14 cellular contexts compared by ENCODE assay signal in the genomic region with DNA sequence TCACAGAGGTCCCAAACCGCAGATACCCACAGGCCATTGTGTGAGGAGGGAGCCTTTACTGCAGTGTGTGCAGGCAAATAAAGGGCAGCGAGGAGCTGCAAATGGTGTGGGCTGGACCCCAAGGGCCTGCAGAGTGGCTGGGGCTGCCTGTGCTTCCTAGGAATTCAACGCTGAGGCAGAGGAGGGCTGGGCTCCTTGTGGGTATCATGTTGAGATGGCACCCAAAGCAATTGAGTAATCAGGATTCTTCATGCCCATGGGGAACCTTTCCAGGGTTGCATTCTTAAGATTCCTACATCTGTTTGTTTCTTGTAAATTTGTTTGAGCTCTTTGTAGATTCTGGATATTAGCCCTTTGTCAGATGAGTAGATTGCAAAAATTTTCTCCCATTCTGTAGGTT.
DNase-seq lines count a peak whose midpoint lies in the region; ATAC-seq, FAIRE-seq and TF ChIP-seq lines count a peak whose summit lies in the region.
"Had no signal": no experiment of that assay in that cellular context is flagged by ENCODE, and none has a peak within 500 bp of the region (broad histone marks: within the 10 kb centered on the region; RNA-seq: fewer than 3 reads in every experiment).

No MANE protein-coding gene starts in this region.

- no peak overlapping the region for H3K4me2 ChIP-seq in SK-N-SH

- peak; percentile 91 for ATAC-seq in RWPE2 (ENCODE audit: low read depth)
- ATAC-seq in pancreas, result no peak
- ATAC-seq: CD8-positive, alpha-beta T cell; HepG2; right lobe of liver; Right ventricle myocardium inferior had no signal

- no peaks in the 10 kb centered on the region for H3F3A ChIP-seq in SK-N-SH (replicated peaks; ENCODE audit: insufficient read depth)

- H3K79me2 ChIP-seq in SK-N-SH (ENCODE audit: insufficient read depth), result no peaks in the 10 kb centered on the region

- no peaks in the 10 kb centered on the region for H3K27me3 ChIP-seq in RWPE2 (ENCODE audit: insufficient read depth, poor library complexity, severe bottlenecking)
- H3K27me3 ChIP-seq in SK-N-SH (ENCODE audit: insufficient read depth), result no peaks in the 10 kb centered on the region; the same call in 1 of the 2 replicates
- no peaks in the 10 kb centered on the region for H3K27me3 ChIP-seq in pancreas
- H3K27me3 ChIP-seq: right lobe of liver had no signal

- H2AFZ ChIP-seq in SK-N-SH (ENCODE audit: low read depth), result no peak overlapping the region

- CTCF ChIA-PET in SK-N-SH (lab: Yijun Ruan, JAX), result no interaction called here

- TF ChIP-seq EP300 in SK-N-SH (IDR thresholded peaks at IDR 0.05; ENCODE audit: borderline replicate concordance in 1 of 2, low read depth in 1 of 2, low read length in 1 of 2), result no peak

- H3K36me3 ChIP-seq in RWPE2 (ENCODE audit: low read depth) (no peaks in the 10 kb centered on the region), SK-N-SH (replicated peaks in 1 of 2; ENCODE audit: control insufficient read depth in 1 of 2, insufficient read depth in 2 of 2, low read length in 1 of 2) (no peaks in the 10 kb centered on the region), pancreas (no peaks in the 10 kb centered on the region)
- H3K36me3 ChIP-seq: right lobe of liver had no signal

- no peak overlapping the region for H3K27ac ChIP-seq in RWPE2 (ENCODE audit: poor library complexity, severe bottlenecking)
- no peak overlapping the region for H3K27ac ChIP-seq in SK-N-SH (ENCODE audit: low read depth in 2 of 2, low read length in 1 of 2)
- no peak overlapping the region for H3K27ac ChIP-seq in pancreas
- H3K27ac ChIP-seq: right lobe of liver had no signal

- no peak for TF ChIP-seq RAD21 in SK-N-SH (IDR thresholded peaks at IDR 0.05; ENCODE audit: low read length)

- no peaks in the 10 kb centered on the region for H4K20me1 ChIP-seq in SK-N-SH (ENCODE audit: insufficient read depth)

- peaks cover 9% of the 10 kb centered on the region for H3K4me1 ChIP-seq in RWPE2 (ENCODE audit: insufficient read depth, poor library complexity, severe bottlenecking)
- no peaks in the 10 kb centered on the region for H3K4me1 ChIP-seq in SK-N-SH (ENCODE audit: control insufficient read depth in 1 of 2, insufficient read depth in 2 of 2, low read depth in 1 of 2, low read length in 1 of 2)
- no peaks in the 10 kb centered on the region for H3K4me1 ChIP-seq in pancreas
- H3K4me1 ChIP-seq: right lobe of liver had no signal

- intact Hi-C loops in pancreas (cut with DNase I), result no loop called here

- 86% methylated on average over 3 of the region's 3 CpGs for WGBS in SK-N-SH (ENCODE audit: low lambda C conversion rate)
- 90 to 96% methylated on average over 3 of the region's 3 CpGs for WGBS in pancreas, 2 donors

- no peak overlapping the region for H3K9ac ChIP-seq in SK-N-SH

- H3K9me3 ChIP-seq in RWPE2 (ENCODE audit: severe bottlenecking), result peaks cover 2% of the 10 kb centered on the region
- H3K9me3 ChIP-seq in SK-N-SH, result no peaks in the 10 kb centered on the region
- H3K9me3 ChIP-seq in pancreas, result no peaks in the 10 kb centered on the region
- H3K9me3 ChIP-seq: right lobe of liver had no signal

- FAIRE-seq in pancreas (lab: Jason Lieb, UNC), result no peak
- FAIRE-seq: HepG2 had no signal

- DNase-seq in GM04504 (ENCODE audit: low read depth) (peak; percentile 47), RWPE2 (ENCODE audit: low spot score) (no peak), fibroblast of pulmonary artery (ENCODE audit: low read depth) (peak; percentile 49), retinal pigment epithelial cell (ENCODE audit: low read depth) (peak; percentile 74), activated T-cell treated with anti-CD3 and anti-CD28 coated beads for 4 hours (no peak), SK-N-SH (no peak), pancreas (no peak)
- no peak for DNase-seq in activated T-cell treated with anti-CD3 and anti-CD28 coated beads, Interleukin-2, amount 50 U/mL, for 48 hours
- DNase-seq: CD8-positive, alpha-beta T cell; naive B cell; NCI-H1436 treated with DMSO at 0.1 percent for 48 hours; right lobe of liver had no signal

- no peaks in the 10 kb centered on the region for H3K9me2 ChIP-seq in SK-N-SH

- no peak overlapping the region for H3K4me3 ChIP-seq in RWPE2 (ENCODE audit: severe bottlenecking)
- H3K4me3 ChIP-seq in fibroblast of pulmonary artery (replicated peaks; ENCODE audit: low read depth, low read length), result no peak overlapping the region
- no peak overlapping the region for H3K4me3 ChIP-seq in retinal pigment epithelial cell (ENCODE audit: low read length)
- no peak overlapping the region for H3K4me3 ChIP-seq in SK-N-SH (ENCODE audit: low read depth in 2 of 2, low read length in 1 of 2)
- H3K4me3 ChIP-seq in pancreas, result no peak overlapping the region
- H3K4me3 ChIP-seq: right lobe of liver had no signal

- TF ChIP-seq CTCF in RWPE2 (IDR thresholded peaks at IDR 0.05; ENCODE audit: poor library complexity, severe bottlenecking) (no peak), fibroblast of pulmonary artery (IDR thresholded peaks at IDR 0.05; ENCODE audit: low read length, missing control alignments) (no peak), retinal pigment epithelial cell (conservative IDR thresholded peaks at IDR 0.05; ENCODE audit: low read depth, low read length) (no peak), SK-N-SH (IDR thresholded peaks at IDR 0.05) (no peak), pancreas (IDR thresholded peaks at IDR 0.05) (no peak)

- POLR2A ChIA-PET in SK-N-SH (lab: Yijun Ruan, JAX), result no interaction called here

TF ChIP-seq in SK-N-SH, 30 proteins besides CTCF, POLR2A, EP300 and RAD21:
- TF ChIP-seq TEAD4 (IDR thresholded peaks at IDR 0.05; ENCODE audit: borderline replicate concordance, insufficient read depth), result no peak
- TF ChIP-seq GATA2 (CRISPR knock-in tag; IDR thresholded peaks at IDR 0.05), result no peak
- no peak for TF ChIP-seq RXRA (IDR thresholded peaks at IDR 0.05; ENCODE audit: borderline replicate concordance, low read depth)
- no peak for TF ChIP-seq SIN3A (IDR thresholded peaks at IDR 0.05; ENCODE audit: borderline replicate concordance, low read depth, low read length)
- TF ChIP-seq FOSL2 (IDR thresholded peaks at IDR 0.05; ENCODE audit: borderline replicate concordance, low read depth), result no peak
- TF ChIP-seq MAX (IDR thresholded peaks at IDR 0.05; ENCODE audit: low read depth), result no peak
- no peak for TF ChIP-seq REST (IDR thresholded peaks at IDR 0.05; ENCODE audit: low read depth, low read length)
- TF ChIP-seq JUND (IDR thresholded peaks at IDR 0.05), result no peak
- no peak for TF ChIP-seq RCOR1 (IDR thresholded peaks at IDR 0.05; ENCODE audit: low read length)
- TF ChIP-seq POLR2AphosphoS5 (IDR thresholded peaks at IDR 0.05; ENCODE audit: low read depth, low read length), result no peak
- no peak for TF ChIP-seq FOXM1 (IDR thresholded peaks at IDR 0.05; ENCODE audit: low read depth)
- TF ChIP-seq MXI1 (IDR thresholded peaks at IDR 0.05; ENCODE audit: low read depth, low read length), result no peak
- TF ChIP-seq, protein P1, sequence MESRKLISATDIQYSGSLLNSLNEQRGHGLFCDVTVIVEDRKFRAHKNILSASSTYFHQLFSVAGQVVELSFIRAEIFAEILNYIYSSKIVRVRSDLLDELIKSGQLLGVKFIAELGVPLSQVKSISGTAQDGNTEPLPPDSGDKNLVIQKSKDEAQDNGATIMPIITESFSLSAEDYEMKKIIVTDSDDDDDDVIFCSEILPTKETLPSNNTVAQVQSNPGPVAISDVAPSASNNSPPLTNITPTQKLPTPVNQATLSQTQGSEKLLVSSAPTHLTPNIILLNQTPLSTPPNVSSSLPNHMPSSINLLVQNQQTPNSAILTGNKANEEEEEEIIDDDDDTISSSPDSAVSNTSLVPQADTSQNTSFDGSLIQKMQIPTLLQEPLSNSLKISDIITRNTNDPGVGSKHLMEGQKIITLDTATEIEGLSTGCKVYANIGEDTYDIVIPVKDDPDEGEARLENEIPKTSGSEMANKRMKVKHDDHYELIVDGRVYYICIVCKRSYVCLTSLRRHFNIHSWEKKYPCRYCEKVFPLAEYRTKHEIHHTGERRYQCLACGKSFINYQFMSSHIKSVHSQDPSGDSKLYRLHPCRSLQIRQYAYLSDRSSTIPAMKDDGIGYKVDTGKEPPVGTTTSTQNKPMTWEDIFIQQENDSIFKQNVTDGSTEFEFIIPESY (IDR thresholded peaks at IDR 0.05; ENCODE audit: borderline replicate concordance, low read depth), result no peak
- no peak for TF ChIP-seq TAF1 (IDR thresholded peaks at IDR 0.05; ENCODE audit: borderline replicate concordance, low read depth, low read length)
- TF ChIP-seq YY1 (IDR thresholded peaks at IDR 0.05; ENCODE audit: low read depth), result no peak

Comparison
In these comparisons a context has a peak if more than half of its experiments do, and no peak if none do; other contexts are left out.
1. DNase-seq: peak in GM04504 (single experiment), fibroblast of pulmonary artery (single experiment) and retinal pigment epithelial cell (single experiment); none in RWPE2 (single experiment), activated T-cell treated with anti-CD3 and anti-CD28 coated beads for 4 hours (single experiment), activated T-cell treated with anti-CD3 and anti-CD28 coated beads, Interleukin-2, amount 50 U/mL, for 48 hours (0 of 2), SK-N-SH (single experiment) and pancreas (0 of 6).